Comparison of ENCODE assay signal across 23 cellular contexts in the genomic region with DNA sequence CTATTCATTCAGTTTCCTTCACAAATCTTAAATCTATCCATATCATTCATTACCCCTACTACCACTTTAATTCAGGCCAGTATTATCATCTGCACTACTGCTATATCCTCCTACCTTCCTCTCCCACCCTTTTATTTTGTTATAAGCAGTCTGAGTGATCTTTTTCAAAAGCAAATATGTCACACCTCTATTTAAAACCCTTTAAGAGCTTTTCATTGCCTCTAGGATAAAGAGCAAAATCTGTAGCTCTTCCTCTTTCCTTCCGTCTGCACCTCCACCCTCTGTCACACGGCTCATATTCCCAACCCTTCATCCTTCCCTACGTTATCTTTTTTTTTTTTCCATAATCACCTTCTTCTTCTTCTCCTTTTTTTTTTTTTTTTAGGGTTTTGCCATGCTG.
"Had no signal": no experiment of that assay in that cellular context is flagged by ENCODE, and none has a peak within 500 bp of the region (broad histone marks: within the 10 kb centered on the region; RNA-seq: fewer than 3 reads in every experiment).

No MANE protein-coding gene starts in this region.

- H3K27me3 Mint-ChIP-seq: stimulated activated naive CD8-positive, alpha-beta T cell treated with anti-CD3 and anti-CD28 coated beads, Interleukin-15, Interleukin-2, amounts not matched to agents 100 ng/mL and 50 ng/mL, for 24 hours had no signal

- H3K9me3 Mint-ChIP-seq: natural killer cell; stimulated activated effector memory CD8-positive, alpha-beta T cell treated with anti-CD3 and anti-CD28 coated beads, Interleukin-12 subunit alpha, Interleukin-12 subunit beta, amount 100 ng/mL, for 72 hours; stimulated activated naive CD8-positive, alpha-beta T cell treated with anti-CD3 and anti-CD28 coated beads, Interleukin-15, Interleukin-2, amounts not matched to agents 100 ng/mL and 50 ng/mL, for 24 hours had no signal

- H3K27me3 ChIP-seq: neural progenitor cell, right lobe of liver, sigmoid colon, stomach, thyroid gland, tibial nerve, upper lobe of left lung, vagina had no signal

- H3K4me1 ChIP-seq: neural progenitor cell, pancreas, right lobe of liver, stomach, thyroid gland, tibial nerve, upper lobe of left lung, vagina had no signal

- DNase-seq: natural killer cell; pancreas; psoas muscle; right cardiac atrium; right lobe of liver; sigmoid colon; small intestine; stimulated activated CD4-positive, alpha-beta T cell treated with anti-CD3 and anti-CD28 coated beads, Interleukin-2, amount 100 ng/mL, for 24 hours; stimulated activated CD4-positive, alpha-beta T cell treated with anti-CD3 and anti-CD28 coated beads, Interleukin-2, amount 100 ng/mL, for 48 hours; stimulated activated CD4-positive, alpha-beta T cell treated with anti-CD3 and anti-CD28 coated beads, Interleukin-4, amount 100 ng/mL, for 24 hours; stimulated activated naive B cell treated with anti-CD40 and anti-IgM and Interleukin-4, amounts not matched to agents 10 μg/mL and 1 μg/mL and 100 μg/mL, for 72 hours; stimulated activated naive CD4-positive, alpha-beta T cell treated with Interleukin-2 at 50 U/mL for 16 hours; stomach; thyroid gland; trophoblast cell; upper lobe of left lung had no signal

- H3K9me3 ChIP-seq: pancreas, psoas muscle, right lobe of liver, sigmoid colon, thoracic aorta, thyroid gland, tibial nerve, upper lobe of left lung, vagina had no signal

- H3K27ac ChIP-seq: neural progenitor cell, pancreas, psoas muscle, right lobe of liver, sigmoid colon, stomach, thoracic aorta, thyroid gland, tibial nerve, upper lobe of left lung, vagina had no signal

- ATAC-seq: pancreas, psoas muscle, right cardiac atrium, right lobe of liver had no signal

- H3K36me3 ChIP-seq: neural progenitor cell, pancreas, right lobe of liver, sigmoid colon, stomach, thoracic aorta, thyroid gland, tibial nerve, upper lobe of left lung, vagina had no signal

- H3K36me3 Mint-ChIP-seq: natural killer cell; neural progenitor cell; stimulated activated effector memory CD8-positive, alpha-beta T cell treated with anti-CD3 and anti-CD28 coated beads, Interleukin-12 subunit alpha, Interleukin-12 subunit beta, amount 100 ng/mL, for 72 hours; stimulated activated naive B cell treated with anti-CD40 and anti-IgM and Interleukin-4, amounts not matched to agents 10 μg/mL and 1 μg/mL and 100 μg/mL, for 72 hours had no signal

- H3K4me3 ChIP-seq: neural progenitor cell, pancreas, psoas muscle, right lobe of liver, sigmoid colon, stomach, thoracic aorta, thyroid gland, tibial nerve, upper lobe of left lung, vagina had no signal

- H3K27ac Mint-ChIP-seq: natural killer cell; nephron; neural progenitor cell; stimulated activated effector memory CD8-positive, alpha-beta T cell treated with anti-CD3 and anti-CD28 coated beads, Interleukin-12 subunit alpha, Interleukin-12 subunit beta, amount 100 ng/mL, for 72 hours; stimulated activated naive B cell treated with anti-CD40 and anti-IgM and Interleukin-4, amounts not matched to agents 10 μg/mL and 1 μg/mL and 100 μg/mL, for 72 hours; stimulated activated naive CD8-positive, alpha-beta T cell treated with anti-CD3 and anti-CD28 coated beads, Interleukin-15, Interleukin-2, amounts not matched to agents 100 ng/mL and 50 ng/mL, for 24 hours had no signal

- H3K4me3 Mint-ChIP-seq: natural killer cell; nephron; neural progenitor cell; stimulated activated effector memory CD8-positive, alpha-beta T cell treated with anti-CD3 and anti-CD28 coated beads, Interleukin-12 subunit alpha, Interleukin-12 subunit beta, amount 100 ng/mL, for 72 hours; stimulated activated naive B cell treated with anti-CD40 and anti-IgM and Interleukin-4, amounts not matched to agents 10 μg/mL and 1 μg/mL and 100 μg/mL, for 72 hours; stimulated activated naive CD8-positive, alpha-beta T cell treated with anti-CD3 and anti-CD28 coated beads, Interleukin-15, Interleukin-2, amounts not matched to agents 100 ng/mL and 50 ng/mL, for 24 hours had no signal

- H3K4me1 Mint-ChIP-seq: natural killer cell; stimulated activated effector memory CD8-positive, alpha-beta T cell treated with anti-CD3 and anti-CD28 coated beads, Interleukin-12 subunit alpha, Interleukin-12 subunit beta, amount 100 ng/mL, for 72 hours; stimulated activated naive B cell treated with anti-CD40 and anti-IgM and Interleukin-4, amounts not matched to agents 10 μg/mL and 1 μg/mL and 100 μg/mL, for 72 hours had no signal
